ENCODE assay signal across 1 cellular context in the genomic region with DNA sequence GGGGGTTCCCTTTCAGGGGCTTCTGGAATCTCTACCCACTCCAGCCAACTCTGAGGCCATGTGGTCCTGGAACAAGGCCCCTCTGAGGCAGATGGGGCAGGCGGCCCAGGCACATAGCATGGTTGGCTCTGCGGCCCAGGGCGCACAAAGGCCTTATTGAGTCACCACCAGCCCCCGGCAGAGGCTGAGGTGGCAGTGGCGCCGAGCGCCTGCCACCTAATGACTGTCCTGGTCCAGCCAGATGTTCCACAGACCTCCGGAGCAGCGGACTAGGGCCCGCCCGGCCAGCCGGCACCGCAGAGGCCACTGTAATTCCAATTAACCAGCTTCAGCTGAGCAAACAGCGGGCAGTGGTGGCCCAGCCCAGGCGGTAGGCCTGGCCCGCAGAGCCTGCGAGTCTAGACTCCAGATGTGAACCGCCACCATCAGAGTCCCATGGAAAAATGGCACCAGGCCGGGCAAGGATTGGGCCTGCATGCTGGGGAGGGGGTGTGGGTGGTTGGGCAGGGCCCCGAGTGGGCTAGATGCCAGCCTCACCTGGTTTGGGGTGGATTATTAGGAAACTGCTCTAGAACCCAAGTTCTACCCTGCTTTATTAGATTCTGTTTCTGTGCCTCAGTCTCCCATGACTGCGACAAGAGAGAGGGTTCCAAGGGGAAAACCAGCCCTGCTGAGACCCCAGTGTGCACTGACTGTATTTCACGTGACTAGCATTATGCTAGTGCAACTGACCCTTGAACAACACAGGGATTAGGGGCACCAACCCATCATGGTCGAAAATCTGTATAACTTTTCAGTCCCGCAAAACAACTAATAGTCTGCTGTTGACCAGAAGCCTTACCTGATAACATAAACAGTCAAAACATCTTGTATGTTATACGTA.
TF ChIP-seq lines count a peak whose summit lies in the region.

No MANE protein-coding gene starts in this region.

TF ChIP-seq in K562, 482 proteins besides CTCF, POLR2A, EP300 and RAD21:
- no peak for TF ChIP-seq ZBTB34 (CRISPR knock-in tag; IDR thresholded peaks at IDR 0.05)
- TF ChIP-seq, protein P1, sequence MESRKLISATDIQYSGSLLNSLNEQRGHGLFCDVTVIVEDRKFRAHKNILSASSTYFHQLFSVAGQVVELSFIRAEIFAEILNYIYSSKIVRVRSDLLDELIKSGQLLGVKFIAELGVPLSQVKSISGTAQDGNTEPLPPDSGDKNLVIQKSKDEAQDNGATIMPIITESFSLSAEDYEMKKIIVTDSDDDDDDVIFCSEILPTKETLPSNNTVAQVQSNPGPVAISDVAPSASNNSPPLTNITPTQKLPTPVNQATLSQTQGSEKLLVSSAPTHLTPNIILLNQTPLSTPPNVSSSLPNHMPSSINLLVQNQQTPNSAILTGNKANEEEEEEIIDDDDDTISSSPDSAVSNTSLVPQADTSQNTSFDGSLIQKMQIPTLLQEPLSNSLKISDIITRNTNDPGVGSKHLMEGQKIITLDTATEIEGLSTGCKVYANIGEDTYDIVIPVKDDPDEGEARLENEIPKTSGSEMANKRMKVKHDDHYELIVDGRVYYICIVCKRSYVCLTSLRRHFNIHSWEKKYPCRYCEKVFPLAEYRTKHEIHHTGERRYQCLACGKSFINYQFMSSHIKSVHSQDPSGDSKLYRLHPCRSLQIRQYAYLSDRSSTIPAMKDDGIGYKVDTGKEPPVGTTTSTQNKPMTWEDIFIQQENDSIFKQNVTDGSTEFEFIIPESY (CRISPR knock-in tag; IDR thresholded peaks at IDR 0.05) = peak; percentile 55
- TF ChIP-seq, protein P2, sequence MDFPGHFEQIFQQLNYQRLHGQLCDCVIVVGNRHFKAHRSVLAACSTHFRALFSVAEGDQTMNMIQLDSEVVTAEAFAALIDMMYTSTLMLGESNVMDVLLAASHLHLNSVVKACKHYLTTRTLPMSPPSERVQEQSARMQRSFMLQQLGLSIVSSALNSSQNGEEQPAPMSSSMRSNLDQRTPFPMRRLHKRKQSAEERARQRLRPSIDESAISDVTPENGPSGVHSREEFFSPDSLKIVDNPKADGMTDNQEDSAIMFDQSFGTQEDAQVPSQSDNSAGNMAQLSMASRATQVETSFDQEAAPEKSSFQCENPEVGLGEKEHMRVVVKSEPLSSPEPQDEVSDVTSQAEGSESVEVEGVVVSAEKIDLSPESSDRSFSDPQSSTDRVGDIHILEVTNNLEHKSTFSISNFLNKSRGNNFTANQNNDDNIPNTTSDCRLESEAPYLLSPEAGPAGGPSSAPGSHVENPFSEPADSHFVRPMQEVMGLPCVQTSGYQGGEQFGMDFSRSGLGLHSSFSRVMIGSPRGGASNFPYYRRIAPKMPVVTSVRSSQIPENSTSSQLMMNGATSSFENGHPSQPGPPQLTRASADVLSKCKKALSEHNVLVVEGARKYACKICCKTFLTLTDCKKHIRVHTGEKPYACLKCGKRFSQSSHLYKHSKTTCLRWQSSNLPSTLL (IDR thresholded peaks at IDR 0.05) = no peak
- peak; percentile 82 for TF ChIP-seq POLR2G (IDR thresholded peaks at IDR 0.05; ENCODE audit: low read depth, low read length)
- TF ChIP-seq ZBTB1 (CRISPR knock-in tag; IDR thresholded peaks at IDR 0.05; ENCODE audit: borderline replicate concordance, low read depth) = no peak
- TF ChIP-seq, protein P3, sequence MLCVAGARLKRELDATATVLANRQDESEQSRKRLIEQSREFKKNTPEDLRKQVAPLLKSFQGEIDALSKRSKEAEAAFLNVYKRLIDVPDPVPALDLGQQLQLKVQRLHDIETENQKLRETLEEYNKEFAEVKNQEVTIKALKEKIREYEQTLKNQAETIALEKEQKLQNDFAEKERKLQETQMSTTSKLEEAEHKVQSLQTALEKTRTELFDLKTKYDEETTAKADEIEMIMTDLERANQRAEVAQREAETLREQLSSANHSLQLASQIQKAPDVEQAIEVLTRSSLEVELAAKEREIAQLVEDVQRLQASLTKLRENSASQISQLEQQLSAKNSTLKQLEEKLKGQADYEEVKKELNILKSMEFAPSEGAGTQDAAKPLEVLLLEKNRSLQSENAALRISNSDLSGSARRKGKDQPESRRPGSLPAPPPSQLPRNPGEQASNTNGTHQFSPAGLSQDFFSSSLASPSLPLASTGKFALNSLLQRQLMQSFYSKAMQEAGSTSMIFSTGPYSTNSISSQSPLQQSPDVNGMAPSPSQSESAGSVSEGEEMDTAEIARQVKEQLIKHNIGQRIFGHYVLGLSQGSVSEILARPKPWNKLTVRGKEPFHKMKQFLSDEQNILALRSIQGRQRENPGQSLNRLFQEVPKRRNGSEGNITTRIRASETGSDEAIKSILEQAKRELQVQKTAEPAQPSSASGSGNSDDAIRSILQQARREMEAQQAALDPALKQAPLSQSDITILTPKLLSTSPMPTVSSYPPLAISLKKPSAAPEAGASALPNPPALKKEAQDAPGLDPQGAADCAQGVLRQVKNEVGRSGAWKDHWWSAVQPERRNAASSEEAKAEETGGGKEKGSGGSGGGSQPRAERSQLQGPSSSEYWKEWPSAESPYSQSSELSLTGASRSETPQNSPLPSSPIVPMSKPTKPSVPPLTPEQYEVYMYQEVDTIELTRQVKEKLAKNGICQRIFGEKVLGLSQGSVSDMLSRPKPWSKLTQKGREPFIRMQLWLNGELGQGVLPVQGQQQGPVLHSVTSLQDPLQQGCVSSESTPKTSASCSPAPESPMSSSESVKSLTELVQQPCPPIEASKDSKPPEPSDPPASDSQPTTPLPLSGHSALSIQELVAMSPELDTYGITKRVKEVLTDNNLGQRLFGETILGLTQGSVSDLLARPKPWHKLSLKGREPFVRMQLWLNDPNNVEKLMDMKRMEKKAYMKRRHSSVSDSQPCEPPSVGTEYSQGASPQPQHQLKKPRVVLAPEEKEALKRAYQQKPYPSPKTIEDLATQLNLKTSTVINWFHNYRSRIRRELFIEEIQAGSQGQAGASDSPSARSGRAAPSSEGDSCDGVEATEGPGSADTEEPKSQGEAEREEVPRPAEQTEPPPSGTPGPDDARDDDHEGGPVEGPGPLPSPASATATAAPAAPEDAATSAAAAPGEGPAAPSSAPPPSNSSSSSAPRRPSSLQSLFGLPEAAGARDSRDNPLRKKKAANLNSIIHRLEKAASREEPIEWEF (CRISPR knock-in tag; IDR thresholded peaks at IDR 0.05) = 0 out of 2 replicates have a peak, but pooled peaks have one; percentile 9
- peak; percentile 94 for TF ChIP-seq RBM22 (IDR thresholded peaks at IDR 0.05; ENCODE audit: low read depth, low read length, poor library complexity, severe bottlenecking)
- TF ChIP-seq GABPB1 (CRISPR knock-in tag; IDR thresholded peaks at IDR 0.05) = 0 out of 2 replicates have a peak, but pooled peaks have one; percentile 29
- peak; percentile 62 for TF ChIP-seq RBFOX2 (IDR thresholded peaks at IDR 0.05; ENCODE audit: low read depth, low read length)
- TF ChIP-seq SETDB1 (IDR thresholded peaks at IDR 0.05; ENCODE audit: low read length) = no peak
- TF ChIP-seq MIER1 (IDR thresholded peaks at IDR 0.05; ENCODE audit: low read depth) = no peak
- no peak for TF ChIP-seq BHLHE40 (IDR thresholded peaks at IDR 0.05; ENCODE audit: low read length)
- TF ChIP-seq, protein P4, sequence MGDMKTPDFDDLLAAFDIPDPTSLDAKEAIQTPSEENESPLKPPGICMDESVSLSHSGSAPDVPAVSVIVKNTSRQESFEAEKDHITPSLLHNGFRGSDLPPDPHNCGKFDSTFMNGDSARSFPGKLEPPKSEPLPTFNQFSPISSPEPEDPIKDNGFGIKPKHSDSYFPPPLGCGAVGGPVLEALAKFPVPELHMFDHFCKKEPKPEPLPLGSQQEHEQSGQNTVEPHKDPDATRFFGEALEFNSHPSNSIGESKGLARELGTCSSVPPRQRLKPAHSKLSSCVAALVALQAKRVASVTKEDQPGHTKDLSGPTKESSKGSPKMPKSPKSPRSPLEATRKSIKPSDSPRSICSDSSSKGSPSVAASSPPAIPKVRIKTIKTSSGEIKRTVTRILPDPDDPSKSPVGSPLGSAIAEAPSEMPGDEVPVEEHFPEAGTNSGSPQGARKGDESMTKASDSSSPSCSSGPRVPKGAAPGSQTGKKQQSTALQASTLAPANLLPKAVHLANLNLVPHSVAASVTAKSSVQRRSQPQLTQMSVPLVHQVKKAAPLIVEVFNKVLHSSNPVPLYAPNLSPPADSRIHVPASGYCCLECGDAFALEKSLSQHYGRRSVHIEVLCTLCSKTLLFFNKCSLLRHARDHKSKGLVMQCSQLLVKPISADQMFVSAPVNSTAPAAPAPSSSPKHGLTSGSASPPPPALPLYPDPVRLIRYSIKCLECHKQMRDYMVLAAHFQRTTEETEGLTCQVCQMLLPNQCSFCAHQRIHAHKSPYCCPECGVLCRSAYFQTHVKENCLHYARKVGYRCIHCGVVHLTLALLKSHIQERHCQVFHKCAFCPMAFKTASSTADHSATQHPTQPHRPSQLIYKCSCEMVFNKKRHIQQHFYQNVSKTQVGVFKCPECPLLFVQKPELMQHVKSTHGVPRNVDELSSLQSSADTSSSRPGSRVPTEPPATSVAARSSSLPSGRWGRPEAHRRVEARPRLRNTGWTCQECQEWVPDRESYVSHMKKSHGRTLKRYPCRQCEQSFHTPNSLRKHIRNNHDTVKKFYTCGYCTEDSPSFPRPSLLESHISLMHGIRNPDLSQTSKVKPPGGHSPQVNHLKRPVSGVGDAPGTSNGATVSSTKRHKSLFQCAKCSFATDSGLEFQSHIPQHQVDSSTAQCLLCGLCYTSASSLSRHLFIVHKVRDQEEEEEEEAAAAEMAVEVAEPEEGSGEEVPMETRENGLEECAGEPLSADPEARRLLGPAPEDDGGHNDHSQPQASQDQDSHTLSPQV (IDR thresholded peaks at IDR 0.05) = 0 out of 2 replicates have a peak, but pooled peaks have one; percentile 21
